In the genomic region with DNA sequence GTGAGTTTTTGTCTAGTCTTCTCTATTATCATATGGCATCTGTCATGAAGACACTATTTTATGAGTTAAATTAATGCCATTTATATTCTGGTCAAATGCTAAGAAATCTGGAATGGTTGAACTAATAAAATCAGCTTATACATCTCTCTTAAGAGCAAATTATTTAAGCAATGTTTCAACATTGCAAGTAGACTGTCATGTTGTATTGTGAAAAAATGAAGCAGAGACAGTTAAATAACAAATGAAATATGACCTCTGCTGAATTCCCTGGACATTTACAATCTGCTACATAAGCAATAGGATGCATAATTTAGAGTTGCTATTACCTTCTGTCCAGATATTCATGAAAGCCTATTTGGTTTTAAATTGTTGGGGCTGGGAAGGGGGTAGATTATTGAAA, we compare ENCODE assay signal across 23 cellular contexts. TPM values are rescaled to one million over a fixed set of nuclear protein-coding genes. Genes with fewer than 3 reads are reported as not detected.
"Had no signal": no experiment of that assay in that cellular context is flagged by ENCODE, and none has a peak within 500 bp of the region (broad histone marks: within the 10 kb centered on the region; RNA-seq: fewer than 3 reads in every experiment).

No MANE protein-coding gene starts in this region.

- H3K4me3 Mint-ChIP-seq: activated CD4-positive, alpha-beta T cell treated with anti-CD3 and anti-CD28 coated beads, Interleukin-2, amount 10 ng/mL, durations not matched to agents 24 days and 14 days; activated CD8-positive, alpha-beta memory T cell treated with anti-CD3 and anti-CD28 coated beads, Interleukin-2, amount 10 ng/mL, durations not matched to agents 7 days and 5 days; activated CD8-positive, alpha-beta T cell treated with anti-CD3 and anti-CD28 coated beads for 36 hours; activated naive CD4-positive, alpha-beta T cell treated with anti-CD3 and anti-CD28 coated beads, Interleukin-2, amount 10 ng/mL, durations not matched to agents 7 days and 5 days; dendritic cell treated with granulocyte-macrophage colony-stimulating factor and Interleukin-4, amounts not matched to agents 40 ng/mL and 50 ng/mL, for 4 days; natural killer cell; T-helper 2 cell treated with Interferon-gamma antibody and Interleukin-4, amounts not matched to agents 5 μg/mL and 100 μg/mL, for 36 hours had no signal

- H3K36me3 ChIP-seq: left lung, neutrophil, ovary, upper lobe of left lung had no signal

- ATAC-seq: activated CD4-positive, CD25-positive, alpha-beta regulatory T cell treated with anti-CD3 and anti-CD28 coated beads, Interleukin-2, amount 50 U/mL, for 24 hours; activated CD8-positive, alpha-beta memory T cell treated with anti-CD3 and anti-CD28 coated beads, Interleukin-2, amount 10 ng/mL, durations not matched to agents 7 days and 5 days; activated CD8-positive, alpha-beta T cell treated with anti-CD3 and anti-CD28 coated beads for 36 hours; foreskin keratinocyte; left lung; natural killer cell; right cardiac atrium; stimulated activated naive CD8-positive, alpha-beta T cell treated with anti-CD3 and anti-CD28 coated beads, Interleukin-15, Interleukin-2, amounts not matched to agents 100 U/mL and 50 U/mL, for 24 hours had no signal

- H3K27me3 Mint-ChIP-seq: activated CD4-positive, alpha-beta T cell treated with anti-CD3 and anti-CD28 coated beads, Interleukin-2, amount 10 ng/mL, durations not matched to agents 24 days and 14 days; activated CD8-positive, alpha-beta memory T cell treated with anti-CD3 and anti-CD28 coated beads, Interleukin-2, amount 10 ng/mL, durations not matched to agents 7 days and 5 days; activated CD8-positive, alpha-beta T cell treated with anti-CD3 and anti-CD28 coated beads for 36 hours; activated naive CD4-positive, alpha-beta T cell treated with anti-CD3 and anti-CD28 coated beads, Interleukin-2, amount 10 ng/mL, durations not matched to agents 7 days and 5 days; dendritic cell treated with granulocyte-macrophage colony-stimulating factor and Interleukin-4, amounts not matched to agents 40 ng/mL and 50 ng/mL, for 4 days had no signal

- H3K4me1 ChIP-seq: foreskin keratinocyte, left lung, upper lobe of left lung had no signal

- DNase-seq: activated CD4-positive, alpha-beta T cell treated with anti-CD3 and anti-CD28 coated beads, Interleukin-2, amount 10 ng/mL, durations not matched to agents 24 days and 14 days; activated CD8-positive, alpha-beta memory T cell treated with anti-CD3 and anti-CD28 coated beads, Interleukin-2, amount 10 ng/mL, durations not matched to agents 7 days and 5 days; activated CD8-positive, alpha-beta T cell treated with anti-CD3 and anti-CD28 coated beads for 36 hours; activated effector memory CD4-positive, alpha-beta T cell treated with anti-CD3 and anti-CD28 coated beads, Interleukin-2, amount 50 U/mL, for 16 hours; activated naive CD4-positive, alpha-beta T cell treated with anti-CD3 and anti-CD28 coated beads, Interleukin-2, amount 10 ng/mL, durations not matched to agents 7 days and 5 days; activated T-cell treated with anti-CD3 and anti-CD28 coated beads for 4 hours; amygdala; effector CD4-positive, alpha-beta T cell; erythroblast; foreskin keratinocyte; left lung; natural killer cell; ovary; right cardiac atrium; stimulated activated CD4-positive, alpha-beta T cell treated with anti-CD3 and anti-CD28 coated beads, Interleukin-12 subunit alpha, Interleukin-12 subunit beta, amount 100 ng/mL, for 4 hours; stimulated activated CD4-positive, alpha-beta T cell treated with anti-CD3 and anti-CD28 coated beads, Interleukin-4, amount 100 ng/mL, for 4 hours; stimulated activated naive CD8-positive, alpha-beta T cell treated with anti-CD3 and anti-CD28 coated beads, Interleukin-15, Interleukin-2, amounts not matched to agents 100 U/mL and 50 U/mL, for 24 hours; upper lobe of left lung had no signal

- H3K9me3 Mint-ChIP-seq: activated CD4-positive, alpha-beta T cell treated with anti-CD3 and anti-CD28 coated beads, Interleukin-2, amount 10 ng/mL, durations not matched to agents 24 days and 14 days; activated CD8-positive, alpha-beta T cell treated with anti-CD3 and anti-CD28 coated beads for 36 hours; activated naive CD4-positive, alpha-beta T cell treated with anti-CD3 and anti-CD28 coated beads, Interleukin-2, amount 10 ng/mL, durations not matched to agents 7 days and 5 days; dendritic cell treated with granulocyte-macrophage colony-stimulating factor and Interleukin-4, amounts not matched to agents 40 ng/mL and 50 ng/mL, for 4 days; T-helper 2 cell treated with Interferon-gamma antibody and Interleukin-4, amounts not matched to agents 5 μg/mL and 100 μg/mL, for 36 hours had no signal

- H3K27ac Mint-ChIP-seq: activated CD4-positive, alpha-beta T cell treated with anti-CD3 and anti-CD28 coated beads, Interleukin-2, amount 10 ng/mL, durations not matched to agents 24 days and 14 days; activated CD8-positive, alpha-beta memory T cell treated with anti-CD3 and anti-CD28 coated beads, Interleukin-2, amount 10 ng/mL, durations not matched to agents 7 days and 5 days; activated CD8-positive, alpha-beta T cell treated with anti-CD3 and anti-CD28 coated beads for 36 hours; activated naive CD4-positive, alpha-beta T cell treated with anti-CD3 and anti-CD28 coated beads, Interleukin-2, amount 10 ng/mL, durations not matched to agents 7 days and 5 days; dendritic cell treated with granulocyte-macrophage colony-stimulating factor and Interleukin-4, amounts not matched to agents 40 ng/mL and 50 ng/mL, for 4 days; natural killer cell; T-helper 2 cell treated with Interferon-gamma antibody and Interleukin-4, amounts not matched to agents 5 μg/mL and 100 μg/mL, for 36 hours had no signal

- H3K4me1 Mint-ChIP-seq: activated CD4-positive, alpha-beta T cell treated with anti-CD3 and anti-CD28 coated beads, Interleukin-2, amount 10 ng/mL, durations not matched to agents 24 days and 14 days; activated CD8-positive, alpha-beta memory T cell treated with anti-CD3 and anti-CD28 coated beads, Interleukin-2, amount 10 ng/mL, durations not matched to agents 7 days and 5 days; activated naive CD4-positive, alpha-beta T cell treated with anti-CD3 and anti-CD28 coated beads, Interleukin-2, amount 10 ng/mL, durations not matched to agents 7 days and 5 days; natural killer cell had no signal

- H3K27me3 ChIP-seq: left lung, neutrophil, ovary, upper lobe of left lung had no signal

- H3K36me3 Mint-ChIP-seq: activated CD8-positive, alpha-beta memory T cell treated with anti-CD3 and anti-CD28 coated beads, Interleukin-2, amount 10 ng/mL, durations not matched to agents 7 days and 5 days; activated naive CD4-positive, alpha-beta T cell treated with anti-CD3 and anti-CD28 coated beads, Interleukin-2, amount 10 ng/mL, durations not matched to agents 7 days and 5 days; natural killer cell had no signal

- H3K27ac ChIP-seq: foreskin keratinocyte, neutrophil, ovary, upper lobe of left lung, VCaP had no signal

- H3K9me3 ChIP-seq: left lung, neutrophil, ovary, upper lobe of left lung had no signal

- H3K4me3 ChIP-seq: left lung, ovary, upper lobe of left lung had no signal

RNA-seq across cellular contexts. Expression of a gene that starts 30.6 kb away (rescaled TPM):
- total RNA-seq: activated CD4-positive, alpha-beta T cell treated with anti-CD3 and anti-CD28 coated beads, Interleukin-2, amount 10 ng/mL, durations not matched to agents 24 days and 14 days; activated CD8-positive, alpha-beta memory T cell treated with anti-CD3 and anti-CD28 coated beads, Interleukin-2, amount 10 ng/mL, durations not matched to agents 7 days and 5 days; activated CD8-positive, alpha-beta T cell treated with anti-CD3 and anti-CD28 coated beads for 36 hours; natural killer cell had no signal
